Comparison of ENCODE assay signal across 8 cellular contexts in the genomic region with DNA sequence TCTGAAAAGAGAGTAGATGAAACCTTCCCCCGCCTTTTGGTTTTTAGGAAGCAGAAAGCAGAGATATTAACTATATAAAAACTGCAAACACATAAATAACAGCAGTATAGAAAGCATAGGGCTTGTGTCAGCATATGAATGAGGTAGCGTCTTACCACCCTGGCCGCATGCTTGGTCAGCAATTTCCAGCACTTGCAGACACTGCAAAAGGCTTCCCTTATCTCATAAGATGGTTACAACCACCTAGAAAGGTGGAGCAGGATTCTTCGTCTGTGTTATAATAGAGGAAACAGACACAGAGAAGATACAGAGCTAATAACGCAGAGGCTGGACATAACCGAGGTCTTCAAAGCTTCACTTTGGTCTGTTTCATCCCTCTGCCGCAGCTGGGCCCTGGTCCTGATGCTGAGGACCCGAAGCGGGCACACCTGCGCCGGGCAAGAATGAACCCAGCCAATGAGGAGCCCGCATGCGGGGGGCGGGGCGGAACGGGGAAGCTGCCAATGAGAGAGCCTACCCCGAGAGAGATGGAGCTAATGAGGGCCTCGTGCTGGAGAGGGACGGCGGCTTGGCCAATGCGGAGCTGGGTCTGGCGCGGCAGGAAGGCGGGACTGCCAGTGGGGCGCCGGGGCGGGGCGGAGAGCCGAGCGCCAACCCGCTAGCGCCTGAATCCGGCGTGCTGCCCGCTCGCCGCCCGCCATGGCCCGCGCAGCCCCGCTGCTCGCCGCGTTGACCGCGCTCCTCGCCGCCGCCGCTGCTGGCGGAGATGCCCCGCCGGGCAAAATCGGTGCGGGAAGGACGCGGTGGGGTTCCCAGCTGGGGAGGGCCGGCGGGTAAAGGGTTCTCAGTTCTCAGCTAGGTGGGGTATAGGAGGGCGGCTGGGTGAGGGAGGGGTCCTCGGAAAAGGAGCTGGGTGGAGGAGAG. TPM values are rescaled to one million over a fixed set of nuclear protein-coding genes. Genes with fewer than 3 reads are reported as not detected.
DNase-seq lines count a peak whose midpoint lies in the region; ATAC-seq and TF ChIP-seq lines count a peak whose summit lies in the region.

A gene with protein sequence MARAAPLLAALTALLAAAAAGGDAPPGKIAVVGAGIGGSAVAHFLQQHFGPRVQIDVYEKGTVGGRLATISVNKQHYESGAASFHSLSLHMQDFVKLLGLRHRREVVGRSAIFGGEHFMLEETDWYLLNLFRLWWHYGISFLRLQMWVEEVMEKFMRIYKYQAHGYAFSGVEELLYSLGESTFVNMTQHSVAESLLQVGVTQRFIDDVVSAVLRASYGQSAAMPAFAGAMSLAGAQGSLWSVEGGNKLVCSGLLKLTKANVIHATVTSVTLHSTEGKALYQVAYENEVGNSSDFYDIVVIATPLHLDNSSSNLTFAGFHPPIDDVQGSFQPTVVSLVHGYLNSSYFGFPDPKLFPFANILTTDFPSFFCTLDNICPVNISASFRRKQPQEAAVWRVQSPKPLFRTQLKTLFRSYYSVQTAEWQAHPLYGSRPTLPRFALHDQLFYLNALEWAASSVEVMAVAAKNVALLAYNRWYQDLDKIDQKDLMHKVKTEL (plus strand): TSS at position 677 of the 924 bp plus-strand sequence. CDS start 23 bp downstream, at position 700.

- TF ChIP-seq CTCF in GM10266 (IDR thresholded peaks at IDR 0.05; ENCODE audit: control insufficient read depth, insufficient read depth, low read depth, missing control alignments) (no peak), glutamatergic neuron (IDR thresholded peaks at IDR 0.05; ENCODE audit: partially characterized antibody, unreplicated experiment) (no peak), omental fat pad (IDR thresholded peaks at IDR 0.05) (no peak), testis (IDR thresholded peaks at IDR 0.05) (no peak)

- TF ChIP-seq POLR2A in testis (IDR thresholded peaks at IDR 0.05), result no peak

- peaks cover 69% of the 10 kb centered on the region for H3K4me1 Mint-ChIP-seq in activated naive CD4-positive, alpha-beta T cell treated with anti-CD3 and anti-CD28 coated beads, Interleukin-2, amount 50 U/mL, for 24 hours
- H3K4me1 Mint-ChIP-seq in glutamatergic neuron (ENCODE audit: low read depth, unreplicated experiment), result peaks cover 11% of the 10 kb centered on the region

- H3K9me3 ChIP-seq in testis, result no peaks in the 10 kb centered on the region

- H3K9me3 Mint-ChIP-seq in activated naive CD4-positive, alpha-beta T cell treated with anti-CD3 and anti-CD28 coated beads, Interleukin-2, amount 50 U/mL, for 24 hours, result no peaks in the 10 kb centered on the region
- peaks cover 1% of the 10 kb centered on the region for H3K9me3 Mint-ChIP-seq in glutamatergic neuron (ENCODE audit: unreplicated experiment)

- 1 to 2% methylated on average over 28 to 59 of the region's 61 CpGs for WGBS in testis, 2 donors

- H3K4me3 Mint-ChIP-seq in activated naive CD4-positive, alpha-beta T cell treated with anti-CD3 and anti-CD28 coated beads, Interleukin-2, amount 50 U/mL, for 24 hours, result peak within 1 kb of the TSS; percentile 96
- H3K4me3 Mint-ChIP-seq in glutamatergic neuron (ENCODE audit: unreplicated experiment), result peak within 1 kb of the TSS; percentile 97

- no peaks in the 10 kb centered on the region for H3K27me3 ChIP-seq in testis

- intact Hi-C loops in testis (cut with DNase I; ENCODE audit: low total_unique reads), result no loop called here

- peaks cover 18% of the 10 kb centered on the region for H3K36me3 Mint-ChIP-seq in activated naive CD4-positive, alpha-beta T cell treated with anti-CD3 and anti-CD28 coated beads, Interleukin-2, amount 50 U/mL, for 24 hours
- H3K36me3 Mint-ChIP-seq in glutamatergic neuron (ENCODE audit: unreplicated experiment), result no peaks in the 10 kb centered on the region

- H3K4me1 ChIP-seq in testis, result peaks cover 14% of the 10 kb centered on the region

- no peaks in the 10 kb centered on the region for H3K27me3 Mint-ChIP-seq in activated naive CD4-positive, alpha-beta T cell treated with anti-CD3 and anti-CD28 coated beads, Interleukin-2, amount 50 U/mL, for 24 hours
- no peaks in the 10 kb centered on the region for H3K27me3 Mint-ChIP-seq in glutamatergic neuron (ENCODE audit: unreplicated experiment)

- peak within 1 kb of the TSS; percentile 52 to 77 for H3K27ac ChIP-seq in testis

- H3K27ac Mint-ChIP-seq in activated naive CD4-positive, alpha-beta T cell treated with anti-CD3 and anti-CD28 coated beads, Interleukin-2, amount 50 U/mL, for 24 hours, result peak within 1 kb of the TSS; percentile 92
- peak within 1 kb of the TSS; percentile 88 for H3K27ac Mint-ChIP-seq in glutamatergic neuron (ENCODE audit: unreplicated experiment)

- no peaks in the 10 kb centered on the region for H3K36me3 ChIP-seq in testis (ENCODE audit: low read depth, missing control alignments)

- DNase-seq in GM10266 (ENCODE audit: extremely low spot score) (peak; percentile 96), NCI-H1092 treated with DMSO at 0.1 percent for 48 hours (lab: John Stamatoyannopoulos, UW) (peak; percentile 95), glutamatergic neuron (peak; percentile 97), omental fat pad (ENCODE audit: low spot score) (peak; percentile 84), testis (peak; percentile 98)

- ATAC-seq in HG02623 (IDR thresholded peaks at IDR 0.05; ENCODE audit: unreplicated experiment), result peak; percentile 100
- ATAC-seq in SK-N-SH treated with all-trans-retinoic acid at 6 μM for 48 hours, result peak; percentile 100
- peak; percentile 100 for ATAC-seq in omental fat pad (ENCODE audit: low FRiP score)

- peak within 1 kb of the TSS; percentile 71 to 81 for H3K4me3 ChIP-seq in testis

TF ChIP-seq in SK-N-SH treated with all-trans-retinoic acid at 6 μM for 48 hours, 23 proteins besides CTCF, POLR2A, EP300 and RAD21:
- TF ChIP-seq, protein P1, sequence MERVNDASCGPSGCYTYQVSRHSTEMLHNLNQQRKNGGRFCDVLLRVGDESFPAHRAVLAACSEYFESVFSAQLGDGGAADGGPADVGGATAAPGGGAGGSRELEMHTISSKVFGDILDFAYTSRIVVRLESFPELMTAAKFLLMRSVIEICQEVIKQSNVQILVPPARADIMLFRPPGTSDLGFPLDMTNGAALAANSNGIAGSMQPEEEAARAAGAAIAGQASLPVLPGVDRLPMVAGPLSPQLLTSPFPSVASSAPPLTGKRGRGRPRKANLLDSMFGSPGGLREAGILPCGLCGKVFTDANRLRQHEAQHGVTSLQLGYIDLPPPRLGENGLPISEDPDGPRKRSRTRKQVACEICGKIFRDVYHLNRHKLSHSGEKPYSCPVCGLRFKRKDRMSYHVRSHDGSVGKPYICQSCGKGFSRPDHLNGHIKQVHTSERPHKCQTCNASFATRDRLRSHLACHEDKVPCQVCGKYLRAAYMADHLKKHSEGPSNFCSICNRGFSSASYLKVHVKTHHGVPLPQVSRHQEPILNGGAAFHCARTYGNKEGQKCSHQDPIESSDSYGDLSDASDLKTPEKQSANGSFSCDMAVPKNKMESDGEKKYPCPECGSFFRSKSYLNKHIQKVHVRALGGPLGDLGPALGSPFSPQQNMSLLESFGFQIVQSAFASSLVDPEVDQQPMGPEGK (CRISPR knock-in tag; IDR thresholded peaks at IDR 0.05; ENCODE audit: borderline replicate concordance), result no peak
- TF ChIP-seq CSDC2 (CRISPR knock-in tag; IDR thresholded peaks at IDR 0.05) (no peak), RARB (CRISPR knock-in tag; IDR thresholded peaks at IDR 0.05) (no peak), OSR1 (CRISPR knock-in tag; IDR thresholded peaks at IDR 0.05) (no peak), ZNF565 (CRISPR knock-in tag; conservative IDR thresholded peaks at IDR 0.05; ENCODE audit: low read depth) (no peak), PPARA (CRISPR knock-in tag; IDR thresholded peaks at IDR 0.05; ENCODE audit: borderline replicate concordance) (no peak), ARNTL (CRISPR knock-in tag; IDR thresholded peaks at IDR 0.05; ENCODE audit: borderline replicate concordance, low read depth) (no peak), ESRRG (CRISPR knock-in tag; IDR thresholded peaks at IDR 0.05) (no peak), BACH2 (CRISPR knock-in tag; IDR thresholded peaks at IDR 0.05; ENCODE audit: borderline replicate concordance) (no peak), ZFP30 (CRISPR knock-in tag; IDR thresholded peaks at IDR 0.05) (no peak), ZNF70 (CRISPR knock-in tag; IDR thresholded peaks at IDR 0.05) (no peak), ISL1 (CRISPR knock-in tag; IDR thresholded peaks at IDR 0.05) (no peak), SNAI2 (CRISPR knock-in tag; IDR thresholded peaks at IDR 0.05) (no peak), ZNF8 (CRISPR knock-in tag; IDR thresholded peaks at IDR 0.05) (no peak)
- TF ChIP-seq, protein P2, sequence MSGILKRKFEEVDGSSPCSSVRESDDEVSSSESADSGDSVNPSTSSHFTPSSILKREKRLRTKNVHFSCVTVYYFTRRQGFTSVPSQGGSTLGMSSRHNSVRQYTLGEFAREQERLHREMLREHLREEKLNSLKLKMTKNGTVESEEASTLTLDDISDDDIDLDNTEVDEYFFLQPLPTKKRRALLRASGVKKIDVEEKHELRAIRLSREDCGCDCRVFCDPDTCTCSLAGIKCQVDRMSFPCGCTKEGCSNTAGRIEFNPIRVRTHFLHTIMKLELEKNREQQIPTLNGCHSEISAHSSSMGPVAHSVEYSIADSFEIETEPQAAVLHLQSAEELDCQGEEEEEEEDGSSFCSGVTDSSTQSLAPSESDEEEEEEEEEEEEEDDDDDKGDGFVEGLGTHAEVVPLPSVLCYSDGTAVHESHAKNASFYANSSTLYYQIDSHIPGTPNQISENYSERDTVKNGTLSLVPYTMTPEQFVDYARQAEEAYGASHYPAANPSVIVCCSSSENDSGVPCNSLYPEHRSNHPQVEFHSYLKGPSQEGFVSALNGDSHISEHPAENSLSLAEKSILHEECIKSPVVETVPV (CRISPR knock-in tag; IDR thresholded peaks at IDR 0.05), result no peak
- TF ChIP-seq, protein P3, sequence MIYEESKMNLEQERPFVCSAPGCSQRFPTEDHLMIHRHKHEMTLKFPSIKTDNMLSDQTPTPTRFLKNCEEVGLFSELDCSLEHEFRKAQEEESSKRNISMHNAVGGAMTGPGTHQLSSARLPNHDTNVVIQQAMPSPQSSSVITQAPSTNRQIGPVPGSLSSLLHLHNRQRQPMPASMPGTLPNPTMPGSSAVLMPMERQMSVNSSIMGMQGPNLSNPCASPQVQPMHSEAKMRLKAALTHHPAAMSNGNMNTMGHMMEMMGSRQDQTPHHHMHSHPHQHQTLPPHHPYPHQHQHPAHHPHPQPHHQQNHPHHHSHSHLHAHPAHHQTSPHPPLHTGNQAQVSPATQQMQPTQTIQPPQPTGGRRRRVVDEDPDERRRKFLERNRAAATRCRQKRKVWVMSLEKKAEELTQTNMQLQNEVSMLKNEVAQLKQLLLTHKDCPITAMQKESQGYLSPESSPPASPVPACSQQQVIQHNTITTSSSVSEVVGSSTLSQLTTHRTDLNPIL (CRISPR knock-in tag; IDR thresholded peaks at IDR 0.05; ENCODE audit: low read depth), result no peak

RNA-seq across cellular contexts. Expression of the gene that starts here (rescaled TPM):
- total RNA-seq in glutamatergic neuron (ENCODE audit: unreplicated experiment) (25.4 TPM), omental fat pad (1 to 10 TPM; 2.3 to 3.9 (median 2.5) TPM), testis (10 to 100 TPM; 29.9 to 30.5 TPM)
- polyA plus RNA-seq in testis (ENCODE audit: insufficient read depth, low read depth, low replicate concordance), result 24.6 TPM

Comparison
In these comparisons a context has a peak if more than half of its experiments do, and no peak if none do; other contexts are left out.
1. Peak in every context shown above with its lines: DNase-seq, ATAC-seq, H3K4me3 ChIP-seq and H3K27ac ChIP-seq.